In genomic region chr11:61972796-61973602, GRCh38 we compare ENCODE assay signal across 1 cellular context.
A peak's percentile ranks its signal among the peaks of the same experiment; 100 is the strongest.
TF ChIP-seq lines count a peak whose summit lies in the region.

No MANE protein-coding gene starts in this region.

TF ChIP-seq in HepG2, 621 proteins besides CTCF, POLR2A, EP300 and RAD21 (continued from another document):
- TF ChIP-seq, protein P1, sequence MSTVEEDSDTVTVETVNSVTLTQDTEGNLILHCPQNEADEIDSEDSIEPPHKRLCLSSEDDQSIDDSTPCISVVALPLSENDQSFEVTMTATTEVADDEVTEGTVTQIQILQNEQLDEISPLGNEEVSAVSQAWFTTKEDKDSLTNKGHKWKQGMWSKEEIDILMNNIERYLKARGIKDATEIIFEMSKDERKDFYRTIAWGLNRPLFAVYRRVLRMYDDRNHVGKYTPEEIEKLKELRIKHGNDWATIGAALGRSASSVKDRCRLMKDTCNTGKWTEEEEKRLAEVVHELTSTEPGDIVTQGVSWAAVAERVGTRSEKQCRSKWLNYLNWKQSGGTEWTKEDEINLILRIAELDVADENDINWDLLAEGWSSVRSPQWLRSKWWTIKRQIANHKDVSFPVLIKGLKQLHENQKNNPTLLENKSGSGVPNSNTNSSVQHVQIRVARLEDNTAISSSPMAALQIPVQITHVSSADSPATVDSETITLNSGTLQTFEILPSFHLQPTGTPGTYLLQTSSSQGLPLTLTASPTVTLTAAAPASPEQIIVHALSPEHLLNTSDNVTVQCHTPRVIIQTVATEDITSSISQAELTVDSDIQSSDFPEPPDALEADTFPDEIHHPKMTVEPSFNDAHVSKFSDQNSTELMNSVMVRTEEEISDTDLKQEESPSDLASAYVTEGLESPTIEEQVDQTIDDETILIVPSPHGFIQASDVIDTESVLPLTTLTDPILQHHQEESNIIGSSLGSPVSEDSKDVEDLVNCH (CRISPR knock-in tag; IDR thresholded peaks at IDR 0.05): no peak
- TF ChIP-seq ZNF619 (CRISPR knock-in tag; IDR thresholded peaks at IDR 0.05): peak; percentile 26; the same call in 1 of the 2 replicates
- TF ChIP-seq, protein P2, sequence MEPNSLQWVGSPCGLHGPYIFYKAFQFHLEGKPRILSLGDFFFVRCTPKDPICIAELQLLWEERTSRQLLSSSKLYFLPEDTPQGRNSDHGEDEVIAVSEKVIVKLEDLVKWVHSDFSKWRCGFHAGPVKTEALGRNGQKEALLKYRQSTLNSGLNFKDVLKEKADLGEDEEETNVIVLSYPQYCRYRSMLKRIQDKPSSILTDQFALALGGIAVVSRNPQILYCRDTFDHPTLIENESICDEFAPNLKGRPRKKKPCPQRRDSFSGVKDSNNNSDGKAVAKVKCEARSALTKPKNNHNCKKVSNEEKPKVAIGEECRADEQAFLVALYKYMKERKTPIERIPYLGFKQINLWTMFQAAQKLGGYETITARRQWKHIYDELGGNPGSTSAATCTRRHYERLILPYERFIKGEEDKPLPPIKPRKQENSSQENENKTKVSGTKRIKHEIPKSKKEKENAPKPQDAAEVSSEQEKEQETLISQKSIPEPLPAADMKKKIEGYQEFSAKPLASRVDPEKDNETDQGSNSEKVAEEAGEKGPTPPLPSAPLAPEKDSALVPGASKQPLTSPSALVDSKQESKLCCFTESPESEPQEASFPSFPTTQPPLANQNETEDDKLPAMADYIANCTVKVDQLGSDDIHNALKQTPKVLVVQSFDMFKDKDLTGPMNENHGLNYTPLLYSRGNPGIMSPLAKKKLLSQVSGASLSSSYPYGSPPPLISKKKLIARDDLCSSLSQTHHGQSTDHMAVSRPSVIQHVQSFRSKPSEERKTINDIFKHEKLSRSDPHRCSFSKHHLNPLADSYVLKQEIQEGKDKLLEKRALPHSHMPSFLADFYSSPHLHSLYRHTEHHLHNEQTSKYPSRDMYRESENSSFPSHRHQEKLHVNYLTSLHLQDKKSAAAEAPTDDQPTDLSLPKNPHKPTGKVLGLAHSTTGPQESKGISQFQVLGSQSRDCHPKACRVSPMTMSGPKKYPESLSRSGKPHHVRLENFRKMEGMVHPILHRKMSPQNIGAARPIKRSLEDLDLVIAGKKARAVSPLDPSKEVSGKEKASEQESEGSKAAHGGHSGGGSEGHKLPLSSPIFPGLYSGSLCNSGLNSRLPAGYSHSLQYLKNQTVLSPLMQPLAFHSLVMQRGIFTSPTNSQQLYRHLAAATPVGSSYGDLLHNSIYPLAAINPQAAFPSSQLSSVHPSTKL (CRISPR knock-in tag; IDR thresholded peaks at IDR 0.05): peak; percentile 90
